Comparison of ENCODE assay signal across 6 cellular contexts in genomic region chrX:31340587-31340986, GRCh38.
"Had no signal": no experiment of that assay in that cellular context is flagged by ENCODE, and none has a peak within 500 bp of the region (broad histone marks: within the 10 kb centered on the region; RNA-seq: fewer than 3 reads in every experiment).

No MANE protein-coding gene starts in this region.

- H3K4me3 Mint-ChIP-seq: GM23338, H9, IgD-negative memory B cell had no signal

- H3K27ac Mint-ChIP-seq: GM23338, H9, IgD-negative memory B cell had no signal

- DNase-seq: H9, HCEC 1CT had no signal

- H3K36me3 Mint-ChIP-seq: IgD-negative memory B cell had no signal

- H3K4me2 ChIP-seq: GM23338 had no signal

- H3K4me1 Mint-ChIP-seq: IgD-negative memory B cell had no signal

- H2AFZ ChIP-seq: GM23338 had no signal

- H3K4me3 ChIP-seq: GM23338 had no signal

- H3K9me3 Mint-ChIP-seq: GM23338, IgD-negative memory B cell had no signal

- H3K27me3 Mint-ChIP-seq: IgD-negative memory B cell had no signal

- ATAC-seq: GM23338, HepG2 had no signal

- H3K27ac ChIP-seq: HL-60 had no signal
